In genomic region chr11:57484141-57484710, GRCh38 we compare ENCODE assay signal across 11 cellular contexts.
DNase-seq lines count a peak whose midpoint lies in the region; ATAC-seq lines count a peak whose summit lies in the region.
"Had no signal": no experiment of that assay in that cellular context is flagged by ENCODE, and none has a peak within 500 bp of the region (broad histone marks: within the 10 kb centered on the region; RNA-seq: fewer than 3 reads in every experiment).

No MANE protein-coding gene starts in this region.

- peak; percentile 61 to 69 for DNase-seq in AML-193 (lab: John Stamatoyannopoulos, UW)
- DNase-seq in NOMO-1 treated with dmso at 0.1 percent for 144 hours (lab: John Stamatoyannopoulos, UW; ENCODE audit: unreplicated experiment): peak; percentile 89
- no peak for DNase-seq in stimulated activated naive CD8-positive, alpha-beta T cell treated with anti-CD3 and anti-CD28 coated beads, Interleukin-15, Interleukin-2, amounts not matched to agents 100 U/mL and 50 U/mL, for 24 hours
- DNase-seq in effector CD4-positive, alpha-beta T cell: no peak
- DNase-seq in NCI-H82 treated with DMSO at 0.1 percent for 48 hours (lab: John Stamatoyannopoulos, UW; ENCODE audit: unreplicated experiment): no peak
- no peak for DNase-seq in stimulated activated CD4-positive, alpha-beta T cell treated with anti-CD3 and anti-CD28 coated beads, Interleukin-12 subunit alpha, Interleukin-12 subunit beta, amount 100 ng/mL, for 4 hours
- DNase-seq: activated CD4-positive, alpha-beta T cell treated with anti-CD3 and anti-CD28 coated beads for 1 hour; NCI-H510A treated with DMSO at 0.1 percent for 48 hours had no signal

- ATAC-seq in GM19372 (IDR thresholded peaks at IDR 0.05; ENCODE audit: low read depth, unreplicated experiment) (peak; percentile 60), HG03060 (IDR thresholded peaks at IDR 0.05; ENCODE audit: low read depth, unreplicated experiment) (peak; percentile 61)
- ATAC-seq in stimulated activated naive CD8-positive, alpha-beta T cell treated with anti-CD3 and anti-CD28 coated beads, Interleukin-15, Interleukin-2, amounts not matched to agents 100 U/mL and 50 U/mL, for 24 hours: no peak
- ATAC-seq: A549 had no signal

Comparison
In these comparisons a context has a peak if more than half of its experiments do, and no peak if none do; other contexts are left out.
1. DNase-seq: peak in AML-193 (2 of 2) and NOMO-1 treated with dmso at 0.1 percent for 144 hours (single experiment); none in stimulated activated naive CD8-positive, alpha-beta T cell treated with anti-CD3 and anti-CD28 coated beads, Interleukin-15, Interleukin-2, amounts not matched to agents 100 U/mL and 50 U/mL, for 24 hours (single experiment), effector CD4-positive, alpha-beta T cell (single experiment), NCI-H82 treated with DMSO at 0.1 percent for 48 hours (single experiment) and stimulated activated CD4-positive, alpha-beta T cell treated with anti-CD3 and anti-CD28 coated beads, Interleukin-12 subunit alpha, Interleukin-12 subunit beta, amount 100 ng/mL, for 4 hours (single experiment).